8 cellular contexts compared by ENCODE assay signal in genomic region chr1:17011439-17012307, GRCh38. TPM values are rescaled to one million over a fixed set of nuclear protein-coding genes. Genes with fewer than 3 reads are reported as not detected.
DNase-seq lines count a peak whose midpoint lies in the region; ATAC-seq and TF ChIP-seq lines count a peak whose summit lies in the region.

Gene ATP13A2, minus strand, starts transcription at chr1:17011928. Its CDS starts 190 bp downstream, at chr1:17011738.

- no peaks in the 10 kb centered on the region for H3K36me3 ChIP-seq in GM06990 (ENCODE audit: control insufficient read depth, insufficient read depth, low read length)
- H3K36me3 ChIP-seq in adrenal gland (replicated peaks in 1 of 2) = no peaks in the 10 kb centered on the region
- H3K36me3 ChIP-seq in heart right ventricle = peaks cover 0 to 4% (median 0%) of the 10 kb centered on the region in 9 donors
- H3K36me3 ChIP-seq in upper lobe of left lung = no peaks in the 10 kb centered on the region

- intact Hi-C loops in T-helper 1 cell treated with Interleukin-12 subunit alpha and Interleukin-12 subunit beta and Interleukin-4 antibody, amounts not matched to agents 30 ng/mL and 1 ng/mL, for 36 hours (cut with micrococcal nuclease) = loop anchor here (1.0 to 5.0 kb wide), 5 partner anchors 43 to 1489 kb away; partner anchors contain the start of genes CASP9 and SDHB
- intact Hi-C loops in adrenal gland (cut with DNase I) (no loop called here), heart right ventricle (cut with DNase I) (loop anchor here in 3 of 10 donors (5.0 kb wide), 3 partner anchors 36 to 49 kb away; partner anchors contain the start of gene SDHB (in 1 of the 3)), posterior vena cava (cut with DNase I) (no loop called here)

- ATAC-seq in heart right ventricle (peak; percentile 87 to 98 (median 92)), upper lobe of left lung (ENCODE audit: low FRiP score in 2 of 2) (peak; percentile 89 to 93)

- WGBS in adrenal gland, 4 donors = 1 to 2% (median 1%) methylated on average over 24 to 94 of the region's 94 CpGs
- 1 to 2% methylated on average over 57 to 94 of the region's 94 CpGs for WGBS in heart right ventricle, 2 donors
- WGBS in upper lobe of left lung, 2 donors = 1 to 7% methylated on average over 5 to 46 of the region's 94 CpGs

- peak; percentile 0 for TF ChIP-seq CTCF in GM06990 (IDR thresholded peaks at IDR 0.05; ENCODE audit: insufficient read depth, low read length, poor library complexity, severe bottlenecking)
- no peak for TF ChIP-seq CTCF in HFF-Myc (IDR thresholded peaks at IDR 0.05; ENCODE audit: low read depth, low read length, missing control alignments)
- no peak for TF ChIP-seq CTCF in adrenal gland (IDR thresholded peaks at IDR 0.05)
- no peak for TF ChIP-seq CTCF in heart right ventricle (IDR thresholded peaks at IDR 0.05)
- peak in 2 of 6 experiments; percentile 9 to 32 for TF ChIP-seq CTCF in upper lobe of left lung (IDR thresholded peaks at IDR 0.05)

- H3K4me1 ChIP-seq in adrenal gland (replicated peaks in 1 of 2) (peaks cover 11 to 33% of the 10 kb centered on the region in 2 donors), heart right ventricle (peaks cover 7 to 51% (median 26%) of the 10 kb centered on the region in 9 donors), upper lobe of left lung (peaks cover 22 to 31% (median 27%) of the 10 kb centered on the region in 4 donors)

- H3K4me3 ChIP-seq in GM06990 (replicated peaks; ENCODE audit: low read depth, low read length) (peak within 1 kb of the TSS; percentile 81), HFF-Myc (replicated peaks; ENCODE audit: low read depth, low read length) (peak within 1 kb of the TSS; percentile 70), adrenal gland (peak within 1 kb of the TSS; percentile 32 to 97 (median 61)), heart right ventricle (peak within 1 kb of the TSS; percentile 64 to 99 (median 92)), upper lobe of left lung (peak within 1 kb of the TSS; percentile 87 to 96 (median 93))

- DNase-seq in GM06990 (ENCODE audit: extremely low read depth, insufficient read length) (peak; percentile 88), HFF-Myc (ENCODE audit: extremely low read depth, low read depth) (no peak), NCI-H1092 (lab: John Stamatoyannopoulos, UW) (peak; percentile 75), adrenal gland (peak; percentile 68 to 85 (median 77)), heart right ventricle (peak; percentile 70 to 85), posterior vena cava (ENCODE audit: low spot score) (peak; percentile 91), upper lobe of left lung (peak; percentile 93 to 96)

- H3K27ac ChIP-seq in adrenal gland (peak within 1 kb of the TSS in 1 of 5 donors; percentile 62), heart right ventricle (peak within 1 kb of the TSS in 9 of 10 donors; percentile 58 to 82 (median 79)), upper lobe of left lung (peak within 1 kb of the TSS; percentile 66 to 86 (median 70))

- H3K9me3 ChIP-seq in adrenal gland (replicated peaks in 1 of 3) (no peaks in the 10 kb centered on the region), heart right ventricle (no peaks in the 10 kb centered on the region), upper lobe of left lung (no peaks in the 10 kb centered on the region)

- TF ChIP-seq POLR2A in adrenal gland (IDR thresholded peaks at IDR 0.05) = peak; percentile 33 to 45
- peak in 1 of 4 donors; percentile 59 for TF ChIP-seq POLR2A in upper lobe of left lung (IDR thresholded peaks at IDR 0.05)

- H3K27me3 ChIP-seq in GM06990 (replicated peaks; ENCODE audit: control insufficient read depth, insufficient read depth, low read length) = no peaks in the 10 kb centered on the region
- H3K27me3 ChIP-seq in adrenal gland = no peaks in the 10 kb centered on the region
- H3K27me3 ChIP-seq in heart right ventricle = no peaks in the 10 kb centered on the region
- H3K27me3 ChIP-seq in upper lobe of left lung = no peaks in the 10 kb centered on the region

- TF ChIP-seq EP300 in upper lobe of left lung (IDR thresholded peaks at IDR 0.05) = no peak

RNA-seq across cellular contexts. Expression of gene ATP13A2, which starts in this region (rescaled TPM):
- 68.0 and 69.5 TPM in 2 replicates for total RNA-seq in T-helper 1 cell treated with Interleukin-12 subunit alpha and Interleukin-12 subunit beta and Interleukin-4 antibody, amounts not matched to agents 30 ng/mL and 1 ng/mL, for 36 hours
- 10 to 100 TPM; 27.0 to 82.4 (median 43.7) TPM for total RNA-seq in adrenal gland
- 10 to 100 TPM; 11.8 to 51.9 (median 34.1) TPM for polyA plus RNA-seq in adrenal gland
- total RNA-seq in heart right ventricle = 10 to 100 TPM in 7 of 10 donors, 1 to 10 TPM in 3; 7.2 to 20.0 (median 10.6) TPM
- 10 to 100 TPM; 10.9 to 18.2 TPM for polyA plus RNA-seq in heart right ventricle
- 10 to 100 TPM; 20.2 to 27.6 TPM for total RNA-seq in posterior vena cava
- total RNA-seq in upper lobe of left lung = 100 to 1,000 TPM in 1 of 6 donors, 10 to 100 TPM in 5; 39.2 to 110 (median 66.5) TPM
